ENCODE assay signal across 20 cellular contexts in genomic region chr14:31275731-31276130, GRCh38.
DNase-seq lines count a peak whose midpoint lies in the region; ATAC-seq and TF ChIP-seq lines count a peak whose summit lies in the region.
"Had no signal": no experiment of that assay in that cellular context is flagged by ENCODE, and none has a peak within 500 bp of the region (broad histone marks: within the 10 kb centered on the region; RNA-seq: fewer than 3 reads in every experiment).

No MANE protein-coding gene starts in this region.

- no peaks in the 10 kb centered on the region for H3K4me1 Mint-ChIP-seq in GM23338

- no peak for ATAC-seq in GM23338
- ATAC-seq: T-cell had no signal

- H4K8ac ChIP-seq in mesendoderm (ENCODE audit: low read depth, low read length): no peak overlapping the region

- H3K18ac ChIP-seq in mesendoderm (ENCODE audit: low read length): no peak overlapping the region

- H3K27ac ChIP-seq in GM23338 (ENCODE audit: low read depth) (no peak overlapping the region), mesendoderm (ENCODE audit: low read depth, low read length) (no peak overlapping the region)
- H3K27ac ChIP-seq: HL-60 had no signal

- H3K27me3 ChIP-seq in GM23338 (ENCODE audit: insufficient read depth) (no peaks in the 10 kb centered on the region), mesendoderm (ENCODE audit: insufficient read depth, low read length, poor library complexity) (no peaks in the 10 kb centered on the region)

- H3K4me3 ChIP-seq in GM23338: no peak overlapping the region
- no peak overlapping the region for H3K4me3 ChIP-seq in mesendoderm (ENCODE audit: low read length)

- H2AFZ ChIP-seq in GM23338: no peak overlapping the region

- no peak overlapping the region for H3K4me2 ChIP-seq in GM23338
- no peak overlapping the region for H3K4me2 ChIP-seq in mesendoderm (ENCODE audit: low read length)
- H3K4me2 ChIP-seq: SK-N-SH had no signal

- H3K79me2 ChIP-seq in GM23338 (replicated peaks; ENCODE audit: insufficient read depth) (no peaks in the 10 kb centered on the region), mesendoderm (ENCODE audit: control insufficient read depth, insufficient read depth, low read length) (no peaks in the 10 kb centered on the region)

- no peak overlapping the region for H3K56ac ChIP-seq in mesendoderm (ENCODE audit: low read length)

- H3K4ac ChIP-seq in mesendoderm (ENCODE audit: low read depth, low read length): no peak overlapping the region

- H3K27ac Mint-ChIP-seq in GM23338: no peak overlapping the region
- H3K27ac Mint-ChIP-seq: CD14-positive monocyte, T-cell had no signal

- H2BK5ac ChIP-seq in mesendoderm (ENCODE audit: low read length): no peak overlapping the region

- no peak overlapping the region for H4K5ac ChIP-seq in mesendoderm (ENCODE audit: low read length)

- peaks cover 86% of the 10 kb centered on the region for H3K9me3 Mint-ChIP-seq in GM23338

- no peak overlapping the region for H2BK15ac ChIP-seq in mesendoderm (replicated peaks; ENCODE audit: low read depth)

- H3K79me1 ChIP-seq in mesendoderm (ENCODE audit: low read length): no peaks in the 10 kb centered on the region

- no peaks in the 10 kb centered on the region for H3K9me2 ChIP-seq in GM23338 (ENCODE audit: insufficient read depth)
- H3K9me2 ChIP-seq: SK-N-SH had no signal

- peak; percentile 10 for DNase-seq in NCI-H82 (lab: John Stamatoyannopoulos, UW)
- no peak for DNase-seq in NCI-H82 treated with DMSO at 0.1 percent for 48 hours (lab: John Stamatoyannopoulos, UW; ENCODE audit: unreplicated experiment)
- peak; percentile 23 for DNase-seq in GM23338 (ENCODE audit: low spot score)
- DNase-seq in OCI-M1 (lab: John Stamatoyannopoulos, UW): peak; percentile 40
- peak; percentile 37 for DNase-seq in mesendoderm
- DNase-seq in T-helper 1 cell: no peak
- DNase-seq in SW 1271 (lab: John Stamatoyannopoulos, UW): no peak
- DNase-seq: AML-193, DMS153, H7, IMR-90, NCI-H187, NCI-H345, RPMI8226, SHP77 treated with DMSO at 0.1 percent for 48 hours, SK-N-SH, T-cell, T-helper 9 cell had no signal

- peaks cover 63% of the 10 kb centered on the region; the same call in 2 of the 3 replicates for H3K36me3 Mint-ChIP-seq in GM23338 (ENCODE audit: low read depth)
- H3K36me3 Mint-ChIP-seq: CD14-positive monocyte, T-cell had no signal

- no peak overlapping the region for H3K9ac ChIP-seq in mesendoderm (ENCODE audit: low read length)
- H3K9ac ChIP-seq: SK-N-SH had no signal

- H3K4me1 ChIP-seq in GM23338 (ENCODE audit: insufficient read depth): no peaks in the 10 kb centered on the region
- no peaks in the 10 kb centered on the region for H3K4me1 ChIP-seq in mesendoderm (ENCODE audit: control insufficient read depth, low read depth, low read length)

- no peak overlapping the region for H3K4me3 Mint-ChIP-seq in GM23338
- H3K4me3 Mint-ChIP-seq: CD14-positive monocyte, T-cell had no signal

- no peak overlapping the region for H2AK5ac ChIP-seq in mesendoderm (ENCODE audit: low read length)

- H3K36me3 ChIP-seq in GM23338 (ENCODE audit: insufficient read depth): peaks cover 16% of the 10 kb centered on the region
- H3K36me3 ChIP-seq in mesendoderm (ENCODE audit: control insufficient read depth, insufficient read depth, low read length): no peaks in the 10 kb centered on the region

- no peaks in the 10 kb centered on the region for H3F3A ChIP-seq in GM23338 (replicated peaks; ENCODE audit: low read depth)

- no peaks in the 10 kb centered on the region for H4K20me1 ChIP-seq in GM23338 (replicated peaks; ENCODE audit: insufficient read depth)

- H3K27me3 Mint-ChIP-seq in GM23338 (ENCODE audit: insufficient read depth, low read depth, poor library complexity): no peaks in the 10 kb centered on the region
- H3K27me3 Mint-ChIP-seq: T-cell had no signal

- TF ChIP-seq CTCF in GM23338 (conservative IDR thresholded peaks at IDR 0.05; ENCODE audit: low read depth in 2 of 2): no peak

- H3K23ac ChIP-seq in mesendoderm (ENCODE audit: low read length): no peak overlapping the region

- H2BK120ac ChIP-seq in mesendoderm (ENCODE audit: low read depth, low read length): no peak overlapping the region

TF ChIP-seq in GM23338, 12 proteins besides CTCF, POLR2A, EP300 and RAD21:
- no peak for TF ChIP-seq ZNF331 (CRISPR knock-in tag; IDR thresholded peaks at IDR 0.05; ENCODE audit: low read depth)
- TF ChIP-seq EZH2phosphoT487 (IDR thresholded peaks at IDR 0.05; ENCODE audit: unreplicated experiment): no peak
TF ChIP-seq in GM23338: peak in this region for 0.

Comparison
In these comparisons a context has a peak if more than half of its experiments do, and no peak if none do; other contexts are left out.
1. DNase-seq: peak in NCI-H82 (single experiment), GM23338 (single experiment), OCI-M1 (single experiment) and mesendoderm (single experiment); none in NCI-H82 treated with DMSO at 0.1 percent for 48 hours (single experiment), T-helper 1 cell (0 of 5) and SW 1271 (0 of 2).